Comparison of ENCODE assay signal across 8 cellular contexts in genomic region chr22:49962012-49962750, GRCh38. TPM values are rescaled to one million over a fixed set of nuclear protein-coding genes. Genes with fewer than 3 reads are reported as not detected.
DNase-seq lines count a peak whose midpoint lies in the region; ATAC-seq and TF ChIP-seq lines count a peak whose summit lies in the region.

No MANE protein-coding gene starts in this region.

- peak; percentile 77 for DNase-seq in 8988T
- DNase-seq in NCI-H345 treated with DMSO at 0.1 percent for 48 hours (lab: John Stamatoyannopoulos, UW; ENCODE audit: unreplicated experiment), result peak; percentile 14
- peak; percentile 85 to 86 for DNase-seq in activated CD4-positive, alpha-beta T cell treated with anti-CD3 and anti-CD28 coated beads, Interleukin-2, amount 50 U/mL, for 4 hours
- peak; percentile 73 for DNase-seq in dedifferentiated amniotic fluid mesenchymal stem cell (ENCODE audit: extremely low spot score)
- DNase-seq in left lobe of liver (ENCODE audit: low spot score), result peak; percentile 95
- peak; percentile 65 to 91 (median 78) for DNase-seq in stimulated activated CD4-positive, alpha-beta T cell treated with anti-CD3 and anti-CD28 coated beads, Interleukin-1b, Interleukin-23, amount 100 ng/mL, for 24 hours (ENCODE audit: low read depth in 4 of 4, low spot score in 1 of 4)

- peak; percentile 52 for ATAC-seq in left lobe of liver
- ATAC-seq in GM19324 (IDR thresholded peaks at IDR 0.05; ENCODE audit: low FRiP score, unreplicated experiment), result no peak

- peak; percentile 28 for TF ChIP-seq POLR2A in GM19099 (IDR thresholded peaks at IDR 0.05; ENCODE audit: extremely low read depth, insufficient read length, low read depth)

RNA-seq across cellular contexts. Expression of gene PIM3, which starts 1.6 kb away (rescaled TPM):
- 36.8 TPM for total RNA-seq in left lobe of liver

RNA-seq across cellular contexts. Expression of gene CRELD2, which starts 43.7 kb away (rescaled TPM):
- total RNA-seq in left lobe of liver, result 65.1 TPM

RNA-seq across cellular contexts. Expression of gene ALG12, which starts 43.9 kb away (rescaled TPM):
- 19.1 TPM for total RNA-seq in left lobe of liver

RNA-seq across cellular contexts. Expression of gene IL17REL, which starts 50.4 kb away (rescaled TPM):
- total RNA-seq in left lobe of liver, result not detected

Comparison
In these comparisons a context has a peak if more than half of its experiments do, and no peak if none do; other contexts are left out.
1. DNase-seq: peak in every context shown above with its lines; median percentile 95 in left lobe of liver; 86 in activated CD4-positive, alpha-beta T cell treated with anti-CD3 and anti-CD28 coated beads, Interleukin-2, amount 50 U/mL, for 4 hours; 78 in stimulated activated CD4-positive, alpha-beta T cell treated with anti-CD3 and anti-CD28 coated beads, Interleukin-1b, Interleukin-23, amount 100 ng/mL, for 24 hours; 77 in 8988T; 73 in dedifferentiated amniotic fluid mesenchymal stem cell; 14 in NCI-H345 treated with DMSO at 0.1 percent for 48 hours.